ENCODE assay signal across 21 cellular contexts in genomic region chr13:46698910-46699460, GRCh38.
DNase-seq lines count a peak whose midpoint lies in the region; ATAC-seq and TF ChIP-seq lines count a peak whose summit lies in the region.
"Had no signal": no experiment of that assay in that cellular context is flagged by ENCODE, and none has a peak within 500 bp of the region (broad histone marks: within the 10 kb centered on the region; RNA-seq: fewer than 3 reads in every experiment).

No MANE protein-coding gene starts in this region.

- peaks cover 30% of the 10 kb centered on the region for H3K36me3 Mint-ChIP-seq in T-helper 2 cell treated with Interferon-gamma antibody and Interleukin-4, amounts not matched to agents 5 μg/mL and 100 μg/mL, for 36 hours (ENCODE audit: low read depth)

- no peaks in the 10 kb centered on the region for H3K4me1 Mint-ChIP-seq in T-helper 2 cell treated with Interferon-gamma antibody and Interleukin-4, amounts not matched to agents 5 μg/mL and 100 μg/mL, for 36 hours (ENCODE audit: low read depth)
- H3K4me1 Mint-ChIP-seq: central memory CD8-positive, alpha-beta T cell had no signal

- intact Hi-C loops in Right ventricle myocardium inferior (cut with DNase I) = no loop called here
- intact Hi-C loops in cardiac septum (cut with DNase I) = no loop called here
- intact Hi-C loops in left ventricle myocardium inferior (cut with micrococcal nuclease) = loop anchor here (10.0 kb wide), 1 partner anchor 144 kb away; the partner anchor contains the start of gene LRCH1
- intact Hi-C loops in upper lobe of right lung (cut with DNase I) = no loop called here

- no peak for TF ChIP-seq CTCF in choroid plexus epithelial cell (conservative IDR thresholded peaks at IDR 0.05; ENCODE audit: low read depth, low read length)
- TF ChIP-seq CTCF in left ventricle myocardium inferior (IDR thresholded peaks at IDR 0.05; ENCODE audit: borderline replicate concordance) = no peak
- TF ChIP-seq CTCF in upper lobe of right lung (IDR thresholded peaks at IDR 0.05) = no peak

- no peaks in the 10 kb centered on the region for H3K9me3 ChIP-seq in left ventricle myocardium inferior (replicated peaks)
- H3K9me3 ChIP-seq in upper lobe of right lung = no peaks in the 10 kb centered on the region
- H3K9me3 ChIP-seq: suprapubic skin had no signal

- DNase-seq in Right ventricle myocardium inferior (ENCODE audit: missing footprints) = no peak
- no peak for DNase-seq in cardiac septum (ENCODE audit: low spot score)
- peak; percentile 49 for DNase-seq in choroid plexus epithelial cell (ENCODE audit: low read depth)
- DNase-seq in left ventricle myocardium inferior = no peak
- DNase-seq in upper lobe of right lung = no peak
- DNase-seq in T-helper 2 cell treated with Interferon-gamma antibody and Interleukin-4, amounts not matched to agents 5 μg/mL and 100 μg/mL, for 36 hours (ENCODE audit: low spot score) = no peak
- no peak for DNase-seq in NK-92 treated with Interleukin-12 subunit alpha and Interleukin-12 subunit beta, amount 100 ng/mL, for 24 hours (lab: John Stamatoyannopoulos, UW)
- DNase-seq: activated CD8-positive, alpha-beta memory T cell treated with anti-CD3 and anti-CD28 coated beads, Interleukin-2, amount 50 U/mL, for 48 hours; GF-D8; H7; hypothalamus; Karpas-422; naive B cell; NCI-H1436; PC-9 had no signal

- H3K36me3 ChIP-seq in left ventricle myocardium inferior = peaks cover 66% of the 10 kb centered on the region
- peaks cover 69% of the 10 kb centered on the region for H3K36me3 ChIP-seq in upper lobe of right lung

- peak; percentile 51 for ATAC-seq in Right ventricle myocardium inferior
- peak; percentile 36 for ATAC-seq in upper lobe of right lung
- no peak for ATAC-seq in HG02798 (IDR thresholded peaks at IDR 0.05; ENCODE audit: poor library complexity, unreplicated experiment)

- H3K4me3 Mint-ChIP-seq in T-helper 2 cell treated with Interferon-gamma antibody and Interleukin-4, amounts not matched to agents 5 μg/mL and 100 μg/mL, for 36 hours = no peak overlapping the region
- H3K4me3 Mint-ChIP-seq: activated naive CD8-positive, alpha-beta T cell; central memory CD8-positive, alpha-beta T cell; naive B cell had no signal

- no peaks in the 10 kb centered on the region for H3K9me3 Mint-ChIP-seq in T-helper 2 cell treated with Interferon-gamma antibody and Interleukin-4, amounts not matched to agents 5 μg/mL and 100 μg/mL, for 36 hours
- H3K9me3 Mint-ChIP-seq: central memory CD8-positive, alpha-beta T cell; naive B cell had no signal

- H3K27me3 Mint-ChIP-seq in T-helper 2 cell treated with Interferon-gamma antibody and Interleukin-4, amounts not matched to agents 5 μg/mL and 100 μg/mL, for 36 hours (ENCODE audit: low read depth) = no peaks in the 10 kb centered on the region
- H3K27me3 Mint-ChIP-seq: activated naive CD8-positive, alpha-beta T cell; central memory CD8-positive, alpha-beta T cell; naive B cell had no signal

- H3K27ac Mint-ChIP-seq in T-helper 2 cell treated with Interferon-gamma antibody and Interleukin-4, amounts not matched to agents 5 μg/mL and 100 μg/mL, for 36 hours = no peak overlapping the region
- H3K27ac Mint-ChIP-seq: activated naive CD8-positive, alpha-beta T cell had no signal

- H3K27me3 ChIP-seq in left ventricle myocardium inferior (ENCODE audit: low read depth) (no peaks in the 10 kb centered on the region), upper lobe of right lung (no peaks in the 10 kb centered on the region)
- H3K27me3 ChIP-seq: suprapubic skin had no signal

- peak overlapping the region; percentile 61 for H3K27ac ChIP-seq in left ventricle myocardium inferior (replicated peaks)
- no peak overlapping the region for H3K27ac ChIP-seq in upper lobe of right lung
- H3K27ac ChIP-seq: epithelial cell of prostate, HL-60, PC-9, suprapubic skin had no signal

- H3K4me3 ChIP-seq in choroid plexus epithelial cell (ENCODE audit: low read depth, low read length) (no peak overlapping the region), left ventricle myocardium inferior (no peak overlapping the region), upper lobe of right lung (no peak overlapping the region)
- H3K4me3 ChIP-seq: PC-9, suprapubic skin had no signal

- peaks cover 24% of the 10 kb centered on the region for H3K4me1 ChIP-seq in left ventricle myocardium inferior
- peaks cover 11% of the 10 kb centered on the region for H3K4me1 ChIP-seq in upper lobe of right lung
- H3K4me1 ChIP-seq: suprapubic skin had no signal
